26 cellular contexts compared by ENCODE assay signal in the genomic region with DNA sequence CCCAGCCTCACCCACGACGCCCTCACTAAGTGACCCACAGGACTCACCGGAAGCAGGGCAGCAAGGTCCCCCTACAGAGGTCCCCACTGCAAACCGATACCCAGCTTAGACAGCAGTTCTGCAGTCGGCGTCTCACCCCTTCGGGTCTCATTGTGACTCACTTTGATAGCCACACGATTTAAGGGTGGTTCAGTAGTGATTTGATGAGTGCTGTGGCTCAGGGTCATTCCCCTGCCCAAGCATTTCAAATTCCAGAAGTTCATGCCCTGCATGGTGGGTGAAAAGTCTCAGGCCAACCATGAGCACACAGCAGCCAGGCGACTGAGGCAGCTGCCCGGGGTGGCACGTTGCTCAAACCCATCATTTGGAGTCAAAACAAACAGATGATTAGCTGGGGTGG.
DNase-seq lines count a peak whose midpoint lies in the region; ATAC-seq, FAIRE-seq and TF ChIP-seq lines count a peak whose summit lies in the region.
"Had no signal": no experiment of that assay in that cellular context is flagged by ENCODE, and none has a peak within 500 bp of the region (broad histone marks: within the 10 kb centered on the region; RNA-seq: fewer than 3 reads in every experiment).

No MANE protein-coding gene starts in this region.

- peak overlapping the region; percentile 20 for H2AFZ ChIP-seq in osteoblast (ENCODE audit: low read length)
- H2AFZ ChIP-seq: GM23338 had no signal

- ATAC-seq in upper lobe of left lung (ENCODE audit: low FRiP score in 2 of 2) = no peak
- ATAC-seq: activated CD4-positive, alpha-beta T cell treated with anti-CD3 and anti-CD28 coated beads for 36 hours; GM23338; left lung; naive thymus-derived CD8-positive, alpha-beta T cell had no signal

- in situ Hi-C loops in HAP-1 (cut with MboI; ENCODE audit: low sequenced_read_pairs) = no loop called here

- H3K27ac ChIP-seq in esophagus squamous epithelium (peak overlapping the region; percentile 81 to 89 (median 86)), osteoblast (ENCODE audit: low read depth, low read length) (peak overlapping the region; percentile 58), upper lobe of left lung (peak overlapping the region; percentile 46 to 77 (median 70))
- H3K27ac ChIP-seq: uterus had no signal

- no peaks in the 10 kb centered on the region for H3K9me3 ChIP-seq in esophagus squamous epithelium
- H3K9me3 ChIP-seq in osteoblast (ENCODE audit: low read depth, low read length) = no peaks in the 10 kb centered on the region
- H3K9me3 ChIP-seq in upper lobe of left lung = no peaks in the 10 kb centered on the region
- H3K9me3 ChIP-seq in HAP-1 = no peaks in the 10 kb centered on the region
- H3K9me3 ChIP-seq: left lung, uterus had no signal

- DNase-seq in RCC 7860 (ENCODE audit: low spot score) = peak; percentile 36
- DNase-seq in esophagus squamous epithelium (lab: John Stamatoyannopoulos, UW) = no peak
- DNase-seq in osteoblast (ENCODE audit: insufficient read length, low spot score, missing footprints) = no peak
- DNase-seq in upper lobe of left lung = peak in 1 of 2 donors; percentile 31
- DNase-seq in effector CD4-positive, alpha-beta T cell = no peak
- no peak for DNase-seq in NOMO-1 treated with dmso at 0.1 percent for 144 hours (lab: John Stamatoyannopoulos, UW; ENCODE audit: unreplicated experiment)
- no peak for DNase-seq in HAP-1 (ENCODE audit: low spot score in 2 of 2)
- DNase-seq in retina = no peak
- DNase-seq: activated CD4-positive, alpha-beta T cell treated with anti-CD3 and anti-CD28 coated beads for 36 hours; activated CD8-positive, alpha-beta memory T cell treated with anti-CD3 and anti-CD28 coated beads for 24 hours; activated effector memory CD4-positive, alpha-beta T cell treated with anti-CD3 and anti-CD28 coated beads, Interleukin-2, amount 50 U/mL, for 16 hours; activated naive CD8-positive, alpha-beta T cell treated with anti-CD3 and anti-CD28 coated beads, Interleukin-2, amount 10 ng/mL, durations not matched to agents 7 days and 5 days; activated T-cell treated with anti-CD3 and anti-CD28 coated beads, Interleukin-2, amount 50 U/mL, for 1 hour; central memory CD4-positive, alpha-beta T cell; DND-41; hypothalamus; left lung; naive thymus-derived CD8-positive, alpha-beta T cell; NCI-H1105; NCI-H1930; NCI-H69; stimulated activated CD4-positive, alpha-beta T cell treated with anti-CD3 and anti-CD28 coated beads, Interleukin-2, amount 100 ng/mL, for 48 hours; substantia nigra; uterus had no signal

- no peak for TF ChIP-seq EP300 in upper lobe of left lung (IDR thresholded peaks at IDR 0.05)

- FAIRE-seq in RCC 7860 (lab: Jason Lieb, UNC) = peak; percentile 21
- FAIRE-seq: GM18507 had no signal

- H4K20me1 ChIP-seq in osteoblast (ENCODE audit: insufficient read depth, low read length) = peaks cover 4% of the 10 kb centered on the region

- intact Hi-C loops in esophagus squamous epithelium (cut with DNase I) = no loop called here

- H3K27me3 ChIP-seq in esophagus squamous epithelium (no peaks in the 10 kb centered on the region), osteoblast (ENCODE audit: insufficient read depth, low read length) (no peaks in the 10 kb centered on the region), upper lobe of left lung (no peaks in the 10 kb centered on the region), HAP-1 (ENCODE audit: low read depth) (no peaks in the 10 kb centered on the region)
- H3K27me3 ChIP-seq: left lung, uterus had no signal

- H3K4me1 ChIP-seq in esophagus squamous epithelium (peaks cover 14 to 76% (median 50%) of the 10 kb centered on the region in 3 donors), osteoblast (ENCODE audit: insufficient read depth, low read length) (peaks cover 49% of the 10 kb centered on the region), upper lobe of left lung (peaks cover 29 to 48% (median 42%) of the 10 kb centered on the region in 4 donors), HAP-1 (no peaks in the 10 kb centered on the region)

- H3K4me3 ChIP-seq in esophagus squamous epithelium (no peak overlapping the region), osteoblast (ENCODE audit: insufficient read depth, low read length) (no peak overlapping the region), upper lobe of left lung (no peak overlapping the region), HAP-1 (no peak overlapping the region)
- H3K4me3 ChIP-seq: GM23338, left lung, uterus had no signal

- TF ChIP-seq POLR2A in esophagus squamous epithelium (IDR thresholded peaks at IDR 0.05) (no peak), upper lobe of left lung (IDR thresholded peaks at IDR 0.05) (no peak)

- no peaks in the 10 kb centered on the region for H3K36me3 ChIP-seq in esophagus squamous epithelium
- H3K36me3 ChIP-seq in osteoblast (ENCODE audit: insufficient read depth, low read length) = peaks cover 4% of the 10 kb centered on the region
- no peaks in the 10 kb centered on the region for H3K36me3 ChIP-seq in upper lobe of left lung
- H3K36me3 ChIP-seq in HAP-1 (replicated peaks) = no peaks in the 10 kb centered on the region
- H3K36me3 ChIP-seq: left lung, uterus had no signal

- peaks cover 82% of the 10 kb centered on the region for H3K79me2 ChIP-seq in osteoblast (ENCODE audit: insufficient read depth, low read length)

- H3K4me2 ChIP-seq in osteoblast (ENCODE audit: insufficient read depth, low read length) = no peak overlapping the region
- H3K4me2 ChIP-seq: GM23338 had no signal

- 47 to 81% methylated on average over 3 to 6 of the region's 11 CpGs for WGBS in esophagus squamous epithelium, 2 donors
- 90 to 97% methylated on average over 10 to 11 of the region's 11 CpGs for WGBS in upper lobe of left lung, 2 donors

- TF ChIP-seq CTCF in esophagus squamous epithelium (IDR thresholded peaks at IDR 0.05) = no peak
- TF ChIP-seq CTCF in osteoblast (IDR thresholded peaks at IDR 0.05; ENCODE audit: extremely low read depth, low read depth, low read length) = no peak
- TF ChIP-seq CTCF in upper lobe of left lung (IDR thresholded peaks at IDR 0.05) = no peak
